Comparison of ENCODE assay signal across 1 cellular context in genomic region chrX:136046295-136046894, GRCh38.
A peak's percentile ranks its signal among the peaks of the same experiment; 100 is the strongest.
TF ChIP-seq lines count a peak whose summit lies in the region.

No MANE protein-coding gene starts in this region.

TF ChIP-seq in HEK293, 187 proteins besides CTCF, POLR2A, EP300 and RAD21 (continued from another document):
- TF ChIP-seq ZNF449 (tag by site-specific recombination; IDR thresholded peaks at IDR 0.05) (no peak), TCF7L2 (IDR thresholded peaks at IDR 0.05; ENCODE audit: borderline replicate concordance, low read depth, low read length) (peak; percentile 78; the same call in 1 of the 2 replicates), BCL11A (tag by site-specific recombination; IDR thresholded peaks at IDR 0.05; ENCODE audit: low read depth) (peak; percentile 51; the same call in 1 of the 2 replicates), ZNF664 (tag by site-specific recombination; IDR thresholded peaks at IDR 0.05) (peak; percentile 4; the same call in 1 of the 2 replicates), SETDB1 (IDR thresholded peaks at IDR 0.05; ENCODE audit: insufficient read length, low read length) (no peak), ZNF19 (tag by site-specific recombination; IDR thresholded peaks at IDR 0.05; ENCODE audit: low read depth) (no peak), ZNF707 (tag by site-specific recombination; IDR thresholded peaks at IDR 0.05) (no peak), ZNF555 (tag by site-specific recombination; conservative IDR thresholded peaks at IDR 0.05) (no peak), ZBTB17 (tag by site-specific recombination; IDR thresholded peaks at IDR 0.05) (peak; percentile 72), ZNF571 (tag by site-specific recombination; IDR thresholded peaks at IDR 0.05) (no peak), ZNF629 (tag by site-specific recombination; IDR thresholded peaks at IDR 0.05) (peak; percentile 98), ZNF211 (tag by site-specific recombination; IDR thresholded peaks at IDR 0.05; ENCODE audit: low read depth) (no peak)
